In genomic region chr1:20702416-20702815, GRCh38 we compare ENCODE assay signal across 8 cellular contexts. TPM values are rescaled to one million over a fixed set of nuclear protein-coding genes. Genes with fewer than 3 reads are reported as not detected.
DNase-seq lines count a peak whose midpoint lies in the region; ATAC-seq, FAIRE-seq and TF ChIP-seq lines count a peak whose summit lies in the region.
"Had no signal": no experiment of that assay in that cellular context is flagged by ENCODE, and none has a peak within 500 bp of the region (broad histone marks: within the 10 kb centered on the region; RNA-seq: fewer than 3 reads in every experiment).

No MANE protein-coding gene starts in this region.

- POLR2A ChIA-PET in GM10248 (lab: Yijun Ruan, JAX): no interaction called here

- TF ChIP-seq CTCF in GM10248 (IDR thresholded peaks at IDR 0.05; ENCODE audit: control extremely low read depth, extremely low read depth, low read depth, missing control alignments) (peak; percentile 38), Loucy (conservative IDR thresholded peaks at IDR 0.05; ENCODE audit: low read length) (peak; percentile 56), cardiac fibroblast (IDR thresholded peaks at IDR 0.05; ENCODE audit: low read depth, low read length) (peak; percentile 58), neural cell (IDR thresholded peaks at IDR 0.05; ENCODE audit: poor library complexity, severe bottlenecking) (peak; percentile 22), pancreas (IDR thresholded peaks at IDR 0.05) (no peak), ascending aorta (IDR thresholded peaks at IDR 0.05) (no peak)

- H2AFZ ChIP-seq in Loucy (ENCODE audit: low read length) (no peak overlapping the region), neural cell (ENCODE audit: low read depth, low read length) (no peak overlapping the region)

- H3K79me2 ChIP-seq in Loucy (ENCODE audit: insufficient read depth, low read length) (no peaks in the 10 kb centered on the region), neural cell (replicated peaks; ENCODE audit: insufficient read depth, low read length) (no peaks in the 10 kb centered on the region)

- H3F3A ChIP-seq in Loucy (ENCODE audit: low read depth): no peaks in the 10 kb centered on the region
- no peaks in the 10 kb centered on the region for H3F3A ChIP-seq in neural cell (ENCODE audit: insufficient read depth, low read length, poor library complexity, severe bottlenecking)

- no peaks in the 10 kb centered on the region for H3K9me3 ChIP-seq in Loucy (ENCODE audit: insufficient read depth, low read depth, low read length)
- H3K9me3 ChIP-seq in neural cell (ENCODE audit: low read length): no peaks in the 10 kb centered on the region
- no peaks in the 10 kb centered on the region for H3K9me3 ChIP-seq in pancreas
- no peaks in the 10 kb centered on the region for H3K9me3 ChIP-seq in ascending aorta

- 64 to 69% methylated on average over 1 of the region's 1 CpG for WGBS in pancreas, 2 donors

- CTCF ChIA-PET in GM10248 (lab: Yijun Ruan, JAX): interaction anchor here (1.1 to 9.7 kb wide), 3 partner anchors 493 to 666 kb away, joined by 3 to 122 read pairs (median 3); no protein-coding TSS in a partner anchor

- H3K27me3 ChIP-seq in Loucy (ENCODE audit: insufficient read depth, low read length, poor library complexity, severe bottlenecking) (no peaks in the 10 kb centered on the region), neural cell (ENCODE audit: insufficient read depth, low read depth, low read length) (no peaks in the 10 kb centered on the region), pancreas (no peaks in the 10 kb centered on the region), ascending aorta (no peaks in the 10 kb centered on the region)

- H3K27ac ChIP-seq in neural cell (ENCODE audit: low read length) (no peak overlapping the region), pancreas (no peak overlapping the region), ascending aorta (no peak overlapping the region)

- no peak for TF ChIP-seq RAD21 in neural cell (conservative IDR thresholded peaks at IDR 0.05)

- no peak for FAIRE-seq in pancreas (lab: Jason Lieb, UNC)

- ATAC-seq in pancreas (no peak), HG03342 (IDR thresholded peaks at IDR 0.05; ENCODE audit: unreplicated experiment) (no peak)
- ATAC-seq: activated CD4-positive, alpha-beta T cell treated with anti-CD3 and anti-CD28 coated beads for 36 hours had no signal

- no peak overlapping the region for H3K9ac ChIP-seq in Loucy (ENCODE audit: low read depth, low read length, poor library complexity, severe bottlenecking)
- H3K9ac ChIP-seq in neural cell (ENCODE audit: low read length): no peak overlapping the region

- no peak overlapping the region for H3K4me2 ChIP-seq in Loucy (ENCODE audit: low read depth, low read length, poor library complexity, severe bottlenecking)
- no peak overlapping the region for H3K4me2 ChIP-seq in neural cell (ENCODE audit: low read length)

- no peaks in the 10 kb centered on the region for H3K9me2 ChIP-seq in Loucy (replicated peaks; ENCODE audit: low read depth, low read length)
- no peaks in the 10 kb centered on the region for H3K9me2 ChIP-seq in neural cell (ENCODE audit: insufficient read depth, low read length)

- H3K4me3 ChIP-seq in Loucy (ENCODE audit: low read length, poor library complexity, severe bottlenecking): no peak overlapping the region
- H3K4me3 ChIP-seq in cardiac fibroblast (replicated peaks in 1 of 2; ENCODE audit: low read depth in 2 of 2, low read length in 2 of 2): no peak overlapping the region
- no peak overlapping the region for H3K4me3 ChIP-seq in neural cell (ENCODE audit: low read length)
- no peak overlapping the region for H3K4me3 ChIP-seq in pancreas
- no peak overlapping the region for H3K4me3 ChIP-seq in ascending aorta

- H3K4me1 ChIP-seq in Loucy (ENCODE audit: insufficient read depth, low read length, poor library complexity, severe bottlenecking): no peaks in the 10 kb centered on the region
- no peaks in the 10 kb centered on the region for H3K4me1 ChIP-seq in pancreas
- no peaks in the 10 kb centered on the region for H3K4me1 ChIP-seq in ascending aorta

- no peak for TF ChIP-seq EP300 in neural cell (conservative IDR thresholded peaks at IDR 0.05; ENCODE audit: poor library complexity, severe bottlenecking)

- intact Hi-C loops in pancreas (cut with DNase I) (no loop called here), ascending aorta (cut with DNase I) (no loop called here)

- DNase-seq in GM10248 (ENCODE audit: extremely low spot score): no peak
- peak; percentile 39 to 48 for DNase-seq in cardiac fibroblast (ENCODE audit: low read depth in 2 of 2)
- no peak for DNase-seq in pancreas
- no peak for DNase-seq in ascending aorta (ENCODE audit: low spot score in 2 of 2)
- DNase-seq: activated CD4-positive, alpha-beta T cell treated with anti-CD3 and anti-CD28 coated beads for 36 hours had no signal

- H3K36me3 ChIP-seq in Loucy (ENCODE audit: insufficient read depth, low read length) (no peaks in the 10 kb centered on the region), neural cell (ENCODE audit: insufficient read depth, low read length) (no peaks in the 10 kb centered on the region), pancreas (no peaks in the 10 kb centered on the region), ascending aorta (no peaks in the 10 kb centered on the region)

- no peaks in the 10 kb centered on the region for H4K20me1 ChIP-seq in Loucy (ENCODE audit: insufficient read depth, low read length, poor library complexity, severe bottlenecking)
- H4K20me1 ChIP-seq in neural cell (ENCODE audit: insufficient read depth): no peaks in the 10 kb centered on the region

TF ChIP-seq in neural cell, 6 proteins besides CTCF, POLR2A, EP300 and RAD21:
- TF ChIP-seq SMC3 (conservative IDR thresholded peaks at IDR 0.05; ENCODE audit: poor library complexity): peak; percentile 15
- no peak for TF ChIP-seq EZH2 (IDR thresholded peaks at IDR 0.05; ENCODE audit: borderline replicate concordance, insufficient read depth, low read length, poor library complexity, severe bottlenecking)

RNA-seq across cellular contexts. Expression of gene KIF17, which starts 15.4 kb away (rescaled TPM):
- polyA plus RNA-seq in neural cell (8.7 and 10.0 TPM in 2 replicates), pancreas (1 to 10 TPM in 1 of 2 donors, under 1 TPM in 1; 0.87 to 1.1 TPM)
- polyA minus RNA-seq in neural cell: 14.9 and 15.5 TPM in 2 replicates
- total RNA-seq in pancreas (under 1 TPM; 0.20 to 0.76 (median 0.61) TPM), ascending aorta (18.5 TPM)

RNA-seq across cellular contexts. Expression of gene SH2D5, which starts 30.1 kb away (rescaled TPM):
- polyA plus RNA-seq in neural cell (14.1 and 27.9 TPM in 2 replicates), pancreas (under 1 TPM in 1 of 2 donors, not detected in 1; 0.27 TPM)
- polyA minus RNA-seq in neural cell: 7.1 and 8.5 TPM in 2 replicates
- total RNA-seq in pancreas (under 1 TPM in 2 of 6 donors, not detected in 4; 0.05 to 0.09 TPM), ascending aorta (not detected)

RNA-seq across cellular contexts. Expression of gene DDOST, which starts 41.2 kb away (rescaled TPM):
- 177 and 216 TPM in 2 replicates for polyA plus RNA-seq in neural cell
- polyA minus RNA-seq in neural cell: 122 and 135 TPM in 2 replicates
- 100 to 1,000 TPM; 112 to 190 (median 141) TPM for total RNA-seq in pancreas
- 100 to 1,000 TPM in 1 of 2 donors, 10 to 100 TPM in 1; 98.2 to 127 TPM for polyA plus RNA-seq in pancreas
- total RNA-seq in ascending aorta: 142 TPM

Comparison
In these comparisons a context has a peak if more than half of its experiments do, and no peak if none do; other contexts are left out.
1. DNase-seq: peak in cardiac fibroblast (2 of 2); none in GM10248 (single experiment), pancreas (0 of 6) and ascending aorta (0 of 2).
2. CTCF ChIP-seq: peak in GM10248 (single experiment), Loucy (single experiment), cardiac fibroblast (single experiment) and neural cell (single experiment); none in pancreas (0 of 4) and ascending aorta (0 of 3).
3. RNA of gene KIF17, which starts 15.4 kb away (total RNA-seq): 18.5 TPM in ascending aorta (single experiment); 0.20 to 0.76 TPM in pancreas; every median in the first group is over 10 times any median in the second.